In the genomic region with DNA sequence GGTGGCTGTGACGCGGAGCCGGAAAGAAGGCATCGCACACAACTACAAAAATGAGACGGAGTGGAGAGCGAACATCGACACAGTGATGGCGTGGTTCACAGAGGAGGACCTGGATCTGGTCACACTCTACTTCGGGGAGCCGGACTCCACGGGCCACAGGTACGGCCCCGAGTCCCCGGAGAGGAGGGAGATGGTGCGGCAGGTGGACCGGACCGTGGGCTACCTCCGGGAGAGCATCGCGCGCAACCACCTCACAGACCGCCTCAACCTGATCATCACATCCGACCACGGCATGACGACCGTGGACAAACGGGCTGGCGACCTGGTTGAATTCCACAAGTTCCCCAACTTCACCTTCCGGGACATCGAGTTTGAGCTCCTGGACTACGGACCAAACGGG, we compare ENCODE assay signal across 33 cellular contexts. TPM values are rescaled to one million over a fixed set of nuclear protein-coding genes. Genes with fewer than 3 reads are reported as not detected.
"Had no signal": no experiment of that assay in that cellular context is flagged by ENCODE, and none has a peak within 500 bp of the region (broad histone marks: within the 10 kb centered on the region; RNA-seq: fewer than 3 reads in every experiment).

No MANE protein-coding gene starts in this region.

- H3K36me3 ChIP-seq: MG63, Peyer's patch, SJCRH30 had no signal

- H3K27ac ChIP-seq: Peyer's patch, SJCRH30, SK-N-MC had no signal

- H3K9me3 ChIP-seq: MG63, Peyer's patch, SJCRH30 had no signal

- H3K27me3 ChIP-seq: Peyer's patch had no signal

- H3K4me3 ChIP-seq: MG63, Peyer's patch, SJCRH30, SK-N-MC had no signal

- DNase-seq: Kasumi-1, MG63, NCI-H1048, NCI-H1092 treated with DMSO at 0.1 percent for 48 hours, NCI-H1105 treated with DMSO at 0.1 percent for 48 hours, NCI-H1417, NCI-H1436, NCI-H146, NCI-H1694, NCI-H187, NCI-H1930, NCI-H2029 treated with DMSO at 0.1 percent for 48 hours, NCI-H2081 treated with DMSO at 0.1 percent for 48 hours, NCI-H2107, NCI-H2171, NCI-H226, NCI-H446 treated with DMSO at 0.1 percent for 48 hours, NCI-H510A, NCI-H524, NCI-H526, NCI-H69, NCI-H748 treated with DMSO at 0.1 percent for 48 hours, NCI-H82, Peyer's patch, RPMI8226, SHP77, SIG-M5, SJCRH30, SW 1271, T-helper 1 cell had no signal

RNA-seq across cellular contexts. Expression of gene ENPP7, which starts 4.4 kb away (rescaled TPM):
- total RNA-seq: M059J, SJCRH30, SK-MEL-5 had no signal
